ENCODE assay signal across 8 cellular contexts in the genomic region with DNA sequence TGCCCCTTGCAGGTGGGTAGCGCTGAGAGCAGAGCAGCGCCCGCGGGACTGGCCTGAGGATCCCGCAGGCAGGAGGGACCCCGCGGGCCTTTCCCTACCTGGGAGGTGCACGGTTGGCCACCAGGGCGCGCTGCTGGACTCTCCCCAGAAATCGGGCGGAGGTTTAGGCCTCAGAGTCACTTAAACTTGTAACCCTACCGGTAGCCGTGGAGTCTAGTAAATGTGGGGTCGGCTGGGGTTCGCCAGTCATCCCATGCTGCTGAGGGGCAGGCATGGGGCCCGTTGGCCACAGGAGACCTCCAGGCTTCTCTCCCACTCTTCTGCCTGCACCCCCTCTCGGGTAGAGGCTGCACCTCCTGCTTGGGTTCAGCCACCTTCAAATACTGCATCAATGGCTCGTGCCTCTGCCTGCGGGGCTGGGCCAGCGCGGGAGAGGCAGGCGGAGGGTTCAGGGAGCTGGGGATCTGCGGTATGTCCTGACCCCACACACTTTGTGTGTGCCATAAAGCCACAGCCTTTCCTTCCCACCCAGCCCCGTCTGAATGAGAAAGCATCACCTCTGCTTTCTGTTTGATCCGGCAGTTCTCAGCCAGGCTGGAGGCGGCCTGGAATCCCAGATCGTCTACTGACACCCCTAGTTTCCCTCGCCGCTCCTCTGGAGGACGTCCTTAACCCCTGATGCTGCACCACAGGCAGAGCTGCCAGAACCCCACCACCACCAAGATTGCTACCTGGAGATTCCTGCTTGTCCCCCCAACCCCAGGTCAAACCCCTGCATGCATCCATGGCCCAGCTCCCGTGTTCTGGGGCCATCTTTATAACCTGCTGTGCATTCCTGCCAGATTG. TPM values are rescaled to one million over a fixed set of nuclear protein-coding genes. Genes with fewer than 3 reads are reported as not detected.
DNase-seq lines count a peak whose midpoint lies in the region; ATAC-seq, FAIRE-seq and TF ChIP-seq lines count a peak whose summit lies in the region.

No MANE protein-coding gene starts in this region.

- H3K4me3 ChIP-seq in cardiac fibroblast (replicated peaks in 1 of 2; ENCODE audit: low read depth in 2 of 2, low read length in 2 of 2): no peak overlapping the region
- peak overlapping the region; percentile 34 to 67 (median 48) for H3K4me3 ChIP-seq in HepG2 (replicated peaks in 1 of 3; ENCODE audit: insufficient read depth in 1 of 3, low read depth in 2 of 3, low read length in 3 of 3)

- no peak for TF ChIP-seq POLR2A in HepG2 (IDR thresholded peaks at IDR 0.05; ENCODE audit: insufficient read depth in 1 of 2, low read depth in 2 of 2, low read length in 2 of 2)

- POLR2A ChIA-PET in activated B cell treated with CpG ODN at 0.5 μM for 24 hours (lab: Charles Lee) (interaction anchor here (0.7 to 0.8 kb wide), 3 partner anchors 11 to 129 kb away, joined by 3 read pairs; no protein-coding TSS in a partner anchor), HepG2 (lab: Yijun Ruan, JAX) (no interaction called here)

- ATAC-seq in HG02885 (IDR thresholded peaks at IDR 0.05; ENCODE audit: poor library complexity, unreplicated experiment) (peak; percentile 88), activated B cell treated with CpG ODN at 0.5 μM for 24 hours (ENCODE audit: low read depth) (peak; percentile 90), HepG2 (peak; percentile 92)

- H3K9me3 ChIP-seq in HepG2 (ENCODE audit: low read length): no peaks in the 10 kb centered on the region

- no peaks in the 10 kb centered on the region for H3K36me3 ChIP-seq in HepG2 (replicated peaks in 1 of 2; ENCODE audit: control insufficient read depth in 1 of 2, insufficient read depth in 2 of 2, low read length in 2 of 2)

- peaks cover 2% of the 10 kb centered on the region for H3K27me3 Mint-ChIP-seq in activated B cell treated with CpG ODN at 0.5 μM for 24 hours

- WGBS in HepG2 (ENCODE audit: low lambda C conversion rate): 19% methylated on average over 17 of the region's 32 CpGs

- in situ Hi-C loops in HepG2 (cut with HindIII; ENCODE audit: extremely low pct_ligation_motif_present, low pct_unique_long_range_greater_than_20kb): loop anchor here (5.0 to 10.0 kb wide), 3 partner anchors 64 to 341 kb away; partner anchors contain the start of gene AHCYL1

- peak overlapping the region; percentile 39 for H2AFZ ChIP-seq in HepG2 (ENCODE audit: low read length)

- H3K79me2 ChIP-seq in HepG2 (ENCODE audit: insufficient read depth, low read length): no peaks in the 10 kb centered on the region

- intact Hi-C loops in activated B cell treated with CpG ODN at 0.5 μM for 24 hours (cut with micrococcal nuclease) (loop anchor here (1.0 to 10.0 kb wide), 6 partner anchors 8 to 851 kb away; partner anchors contain the start of genes AHCYL1 and GSTM1), HepG2 (cut with micrococcal nuclease; ENCODE audit: unreplicated experiment) (loop anchor here (1.0 to 5.0 kb wide), 3 partner anchors 61 to 349 kb away; no protein-coding TSS in a partner anchor)

- no peak overlapping the region for H3K27ac ChIP-seq in HepG2 (ENCODE audit: extremely low read length, insufficient read depth, low read length)

- no peak overlapping the region for H3K27ac Mint-ChIP-seq in activated B cell treated with CpG ODN at 0.5 μM for 24 hours

- no peaks in the 10 kb centered on the region for H3K9me3 Mint-ChIP-seq in activated B cell treated with CpG ODN at 0.5 μM for 24 hours

- DNase-seq in NCI-H1436 (lab: John Stamatoyannopoulos, UW): peak; percentile 43
- DNase-seq in NCI-H1436 treated with DMSO at 0.1 percent for 48 hours (lab: John Stamatoyannopoulos, UW): no peak
- DNase-seq in NCI-H2107 treated with DMSO at 0.1 percent for 48 hours (lab: John Stamatoyannopoulos, UW; ENCODE audit: unreplicated experiment): peak; percentile 80
- DNase-seq in activated B cell treated with CpG ODN at 0.5 μM for 24 hours: peak; percentile 81
- DNase-seq in cardiac fibroblast (ENCODE audit: low read depth in 2 of 2): peak; percentile 79 to 82
- peak; percentile 67 for DNase-seq in HepG2 (ENCODE audit: low spot score)
- peak; percentile 72 to 86 (median 80) for DNase-seq in stimulated activated CD4-positive, alpha-beta T cell treated with anti-CD3 and anti-CD28 coated beads, TNF-alpha, amount 100 ng/mL, for 24 hours (ENCODE audit: low read depth in 3 of 3)

- TF ChIP-seq CTCF in activated B cell treated with CpG ODN at 0.5 μM for 24 hours (IDR thresholded peaks at IDR 0.05) (peak; percentile 95), cardiac fibroblast (IDR thresholded peaks at IDR 0.05; ENCODE audit: low read depth, low read length) (peak; percentile 94), HepG2 (CRISPR knock-in tag; IDR thresholded peaks at IDR 0.05) (peak; percentile 94)

- H3K4me1 ChIP-seq in HepG2 (ENCODE audit: insufficient read depth, low read length): peaks cover 23% of the 10 kb centered on the region

- no peaks in the 10 kb centered on the region for H3K36me3 Mint-ChIP-seq in activated B cell treated with CpG ODN at 0.5 μM for 24 hours (ENCODE audit: low read depth)

- CTCF ChIA-PET in activated B cell treated with CpG ODN at 0.5 μM for 24 hours (lab: Charles Lee) (interaction anchor here (0.6 to 3.6 kb wide), 9 partner anchors 9 to 341 kb away, joined by 3 to 14 read pairs (median 6); partner anchors contain the start of genes AHCYL1 and GSTM1), HepG2 (lab: Yijun Ruan, JAX; ENCODE audit: low intra/inter-chr PET ratio, low total read pairs) (interaction anchor here (1.2 to 2.6 kb wide), 5 partner anchors 60 to 132 kb away, joined by 3 to 26 read pairs (median 11); partner anchors contain the start of gene GNAI3)

- H3K4me1 Mint-ChIP-seq in activated B cell treated with CpG ODN at 0.5 μM for 24 hours: peaks cover 19% of the 10 kb centered on the region

- H3K9ac ChIP-seq in HepG2 (ENCODE audit: insufficient read depth, low read depth, low read length): peak overlapping the region; percentile 29

- 0 out of 5 replicates have a peak, but pooled peaks cover 0 to 3% of the 10 kb centered on the region in 2 experiments for H3K27me3 ChIP-seq in HepG2 (ENCODE audit: control insufficient read depth in 1 of 2, insufficient read depth in 2 of 2, low read length in 2 of 2)

- peak overlapping the region; percentile 24 for H3K4me3 Mint-ChIP-seq in activated B cell treated with CpG ODN at 0.5 μM for 24 hours

- no peaks in the 10 kb centered on the region for H4K20me1 ChIP-seq in HepG2 (ENCODE audit: insufficient read depth, low read length)

- FAIRE-seq in HepG2 (lab: Jason Lieb, UNC): peak; percentile 37

- no TSS peak for BruUV-seq in HepG2 (replicated peaks; lab: Mats Ljungman, UMichigan)

- TF ChIP-seq EP300 in HepG2 (IDR thresholded peaks at IDR 0.05; ENCODE audit: low read depth in 2 of 2, low read length in 2 of 2) (0 out of 4 replicates have a peak, but pooled peaks of 1 of the 2 experiments have one; percentile 5), HepG2 (CRISPR knock-in tag; IDR thresholded peaks at IDR 0.05; ENCODE audit: borderline replicate concordance) (no peak)

- TF ChIP-seq RAD21 in HepG2 (CRISPR knock-in tag; IDR thresholded peaks at IDR 0.05): peak; percentile 90

- H3K4me2 ChIP-seq in HepG2 (ENCODE audit: low read depth, low read length): peak overlapping the region; percentile 89

RNA-seq across cellular contexts. Expression of gene GSTM4, which starts 12.3 kb away (rescaled TPM):
- total RNA-seq in activated B cell treated with CpG ODN at 0.5 μM for 24 hours (13.1 and 13.7 TPM in 2 replicates), HepG2 (2016; rRNA removed; fragmentation: Illumina TruSeq; extraction: Trizol) (25.3 and 30.6 TPM in 2 replicates)
- total RNA-seq in HepG2 (2016; cell fraction: cytosol; rRNA removed; fragmentation: Illumina TruSeq; extraction: Trizol; ENCODE audit: low read depth): 5.6 and 6.1 TPM in 2 replicates
- total RNA-seq in HepG2 (2016; cell fraction: insoluble cytoplasmic fraction; rRNA removed; fragmentation: Illumina TruSeq; extraction: Trizol): 24.3 and 31.1 TPM in 2 replicates
- total RNA-seq in HepG2 (2016; cell fraction: membrane; rRNA removed; fragmentation: Illumina TruSeq; extraction: Trizol): 7.3 and 9.5 TPM in 2 replicates
- 21.1 and 23.4 TPM in 2 replicates for total RNA-seq in HepG2 (2016; cell fraction: nucleus; rRNA removed; fragmentation: Illumina TruSeq; extraction: Trizol)
- 36.7 and 40.8 TPM in 2 replicates for polyA plus RNA-seq in HepG2 (2011; rRNA removed)
- 29.0 and 30.5 TPM in 2 replicates for polyA plus RNA-seq in HepG2 (2011; cell fraction: cytosol; rRNA removed)
- polyA plus RNA-seq in HepG2 (2011; cell fraction: nucleus; rRNA removed): 60.6 and 65.2 TPM in 2 replicates
- polyA plus RNA-seq in HepG2 (2012): 22.1 and 35.2 TPM in 2 replicates
- polyA plus RNA-seq in HepG2 (2016; cell fraction: cytosol; fragmentation: Illumina TruSeq; extraction: Trizol; ENCODE audit: low read depth): 7.6 and 9.9 TPM in 2 replicates
- polyA plus RNA-seq in HepG2 (2016; cell fraction: insoluble cytoplasmic fraction; fragmentation: Illumina TruSeq; extraction: Trizol; ENCODE audit: low read depth): 56.0 and 57.9 TPM in 2 replicates
- 10.7 and 14.0 TPM in 2 replicates for polyA plus RNA-seq in HepG2 (2016; cell fraction: membrane; fragmentation: Illumina TruSeq; extraction: Trizol; ENCODE audit: low read depth)
- 45.9 and 50.6 TPM in 2 replicates for polyA plus RNA-seq in HepG2 (2016; cell fraction: nucleus; fragmentation: Illumina TruSeq; extraction: Trizol; ENCODE audit: insufficient read depth, low read depth)
- 10.0 and 40.8 TPM in 2 replicates for polyA minus RNA-seq in HepG2 (2011; rRNA and poly(A)+ RNA removed; ENCODE audit: low replicate concordance)
- 14.8 and 15.5 TPM in 2 replicates for polyA minus RNA-seq in HepG2 (2011; cell fraction: cytosol; rRNA and poly(A)+ RNA removed)
- 23.6 and 26.2 TPM in 2 replicates for polyA minus RNA-seq in HepG2 (2011; cell fraction: nucleus; rRNA and poly(A)+ RNA removed)

RNA-seq across cellular contexts. Expression of gene AMPD2, which starts 24.0 kb away (rescaled TPM):
- total RNA-seq in activated B cell treated with CpG ODN at 0.5 μM for 24 hours (56.8 and 64.9 TPM in 2 replicates), HepG2 (2016; rRNA removed; fragmentation: Illumina TruSeq; extraction: Trizol) (35.4 and 62.3 TPM in 2 replicates)
- 20.0 and 20.2 TPM in 2 replicates for total RNA-seq in HepG2 (2016; cell fraction: cytosol; rRNA removed; fragmentation: Illumina TruSeq; extraction: Trizol; ENCODE audit: low read depth)
- 32.6 and 64.7 TPM in 2 replicates for total RNA-seq in HepG2 (2016; cell fraction: insoluble cytoplasmic fraction; rRNA removed; fragmentation: Illumina TruSeq; extraction: Trizol)
- total RNA-seq in HepG2 (2016; cell fraction: membrane; rRNA removed; fragmentation: Illumina TruSeq; extraction: Trizol): 19.8 and 21.1 TPM in 2 replicates
- 80.0 and 95.3 TPM in 2 replicates for total RNA-seq in HepG2 (2016; cell fraction: nucleus; rRNA removed; fragmentation: Illumina TruSeq; extraction: Trizol)
- 82.0 and 101 TPM in 2 replicates for polyA plus RNA-seq in HepG2 (2011; rRNA removed)
- polyA plus RNA-seq in HepG2 (2011; cell fraction: cytosol; rRNA removed): 18.3 and 29.8 TPM in 2 replicates
- polyA plus RNA-seq in HepG2 (2011; cell fraction: nucleus; rRNA removed): 742 and 904 TPM in 2 replicates
- polyA plus RNA-seq in HepG2 (2012): 61.2 and 88.0 TPM in 2 replicates
- 4.4 and 5.7 TPM in 2 replicates for polyA plus RNA-seq in HepG2 (2016; cell fraction: cytosol; fragmentation: Illumina TruSeq; extraction: Trizol; ENCODE audit: low read depth)
- polyA plus RNA-seq in HepG2 (2016; cell fraction: insoluble cytoplasmic fraction; fragmentation: Illumina TruSeq; extraction: Trizol; ENCODE audit: low read depth): 30.8 and 40.4 TPM in 2 replicates
- polyA plus RNA-seq in HepG2 (2016; cell fraction: membrane; fragmentation: Illumina TruSeq; extraction: Trizol; ENCODE audit: low read depth): 9.8 and 10.4 TPM in 2 replicates
- 212 and 215 TPM in 2 replicates for polyA plus RNA-seq in HepG2 (2016; cell fraction: nucleus; fragmentation: Illumina TruSeq; extraction: Trizol; ENCODE audit: insufficient read depth, low read depth)
- polyA minus RNA-seq in HepG2 (2011; rRNA and poly(A)+ RNA removed; ENCODE audit: low replicate concordance): 85.1 and 107 TPM in 2 replicates
- 18.3 and 23.2 TPM in 2 replicates for polyA minus RNA-seq in HepG2 (2011; cell fraction: cytosol; rRNA and poly(A)+ RNA removed)
- 112 and 125 TPM in 2 replicates for polyA minus RNA-seq in HepG2 (2011; cell fraction: nucleus; rRNA and poly(A)+ RNA removed)

RNA-seq across cellular contexts. Expression of gene GNAT2, which starts 24.2 kb away (rescaled TPM):
- total RNA-seq in activated B cell treated with CpG ODN at 0.5 μM for 24 hours (0.71 TPM in 1 of 2 replicates, not detected in the other), HepG2 (2016; rRNA removed; fragmentation: Illumina TruSeq; extraction: Trizol) (0.20 and 0.24 TPM in 2 replicates)
- total RNA-seq in HepG2 (2016; cell fraction: cytosol; rRNA removed; fragmentation: Illumina TruSeq; extraction: Trizol; ENCODE audit: low read depth): not detected in 2 replicates
- total RNA-seq in HepG2 (2016; cell fraction: insoluble cytoplasmic fraction; rRNA removed; fragmentation: Illumina TruSeq; extraction: Trizol): 0.49 and 0.61 TPM in 2 replicates
- total RNA-seq in HepG2 (2016; cell fraction: membrane; rRNA removed; fragmentation: Illumina TruSeq; extraction: Trizol): 0.21 TPM in 1 of 2 replicates, not detected in the other
- total RNA-seq in HepG2 (2016; cell fraction: nucleus; rRNA removed; fragmentation: Illumina TruSeq; extraction: Trizol): not detected in 2 replicates
- polyA plus RNA-seq in HepG2 (2011; rRNA removed): 0.08 TPM in 1 of 2 replicates, not detected in the other
- polyA plus RNA-seq in HepG2 (2011; cell fraction: cytosol; rRNA removed): 0.04 and 0.05 TPM in 2 replicates
- not detected in 2 replicates for polyA plus RNA-seq in HepG2 (2011; cell fraction: nucleus; rRNA removed)
- polyA plus RNA-seq in HepG2 (2012): not detected in 2 replicates
- 0.18 TPM in 1 of 2 replicates, not detected in the other for polyA plus RNA-seq in HepG2 (2016; cell fraction: cytosol; fragmentation: Illumina TruSeq; extraction: Trizol; ENCODE audit: low read depth)
- not detected in 2 replicates for polyA plus RNA-seq in HepG2 (2016; cell fraction: insoluble cytoplasmic fraction; fragmentation: Illumina TruSeq; extraction: Trizol; ENCODE audit: low read depth)
- 0.17 and 0.52 TPM in 2 replicates for polyA plus RNA-seq in HepG2 (2016; cell fraction: membrane; fragmentation: Illumina TruSeq; extraction: Trizol; ENCODE audit: low read depth)
- not detected in 2 replicates for polyA plus RNA-seq in HepG2 (2016; cell fraction: nucleus; fragmentation: Illumina TruSeq; extraction: Trizol; ENCODE audit: insufficient read depth, low read depth)
- polyA minus RNA-seq in HepG2 (2011; rRNA and poly(A)+ RNA removed; ENCODE audit: low replicate concordance): not detected in 2 replicates
- polyA minus RNA-seq in HepG2 (2011; cell fraction: cytosol; rRNA and poly(A)+ RNA removed): not detected in 2 replicates
- polyA minus RNA-seq in HepG2 (2011; cell fraction: nucleus; rRNA and poly(A)+ RNA removed): not detected in 2 replicates

RNA-seq across cellular contexts. Expression of gene GSTM2, which starts 24.2 kb away (rescaled TPM):
- total RNA-seq in activated B cell treated with CpG ODN at 0.5 μM for 24 hours (9.2 and 11.0 TPM in 2 replicates), HepG2 (2016; rRNA removed; fragmentation: Illumina TruSeq; extraction: Trizol) (6.5 and 7.0 TPM in 2 replicates)
- total RNA-seq in HepG2 (2016; cell fraction: cytosol; rRNA removed; fragmentation: Illumina TruSeq; extraction: Trizol; ENCODE audit: low read depth): 1.9 and 2.5 TPM in 2 replicates
- total RNA-seq in HepG2 (2016; cell fraction: insoluble cytoplasmic fraction; rRNA removed; fragmentation: Illumina TruSeq; extraction: Trizol): 8.1 and 8.3 TPM in 2 replicates
- total RNA-seq in HepG2 (2016; cell fraction: membrane; rRNA removed; fragmentation: Illumina TruSeq; extraction: Trizol): 2.0 and 2.7 TPM in 2 replicates
- total RNA-seq in HepG2 (2016; cell fraction: nucleus; rRNA removed; fragmentation: Illumina TruSeq; extraction: Trizol): 8.1 and 8.5 TPM in 2 replicates
- 15.0 and 17.0 TPM in 2 replicates for polyA plus RNA-seq in HepG2 (2011; rRNA removed)
- polyA plus RNA-seq in HepG2 (2011; cell fraction: cytosol; rRNA removed): 5.9 and 7.2 TPM in 2 replicates
- polyA plus RNA-seq in HepG2 (2011; cell fraction: nucleus; rRNA removed): 102 and 131 TPM in 2 replicates
- 19.7 and 21.3 TPM in 2 replicates for polyA plus RNA-seq in HepG2 (2012)
- 4.7 and 5.2 TPM in 2 replicates for polyA plus RNA-seq in HepG2 (2016; cell fraction: cytosol; fragmentation: Illumina TruSeq; extraction: Trizol; ENCODE audit: low read depth)
- polyA plus RNA-seq in HepG2 (2016; cell fraction: insoluble cytoplasmic fraction; fragmentation: Illumina TruSeq; extraction: Trizol; ENCODE audit: low read depth): 15.3 and 17.0 TPM in 2 replicates
- polyA plus RNA-seq in HepG2 (2016; cell fraction: membrane; fragmentation: Illumina TruSeq; extraction: Trizol; ENCODE audit: low read depth): 3.5 and 4.5 TPM in 2 replicates
- 30.8 and 32.2 TPM in 2 replicates for polyA plus RNA-seq in HepG2 (2016; cell fraction: nucleus; fragmentation: Illumina TruSeq; extraction: Trizol; ENCODE audit: insufficient read depth, low read depth)
- 0.26 and 6.7 TPM in 2 replicates for polyA minus RNA-seq in HepG2 (2011; rRNA and poly(A)+ RNA removed; ENCODE audit: low replicate concordance)
- 1.7 and 2.7 TPM in 2 replicates for polyA minus RNA-seq in HepG2 (2011; cell fraction: cytosol; rRNA and poly(A)+ RNA removed)
- polyA minus RNA-seq in HepG2 (2011; cell fraction: nucleus; rRNA and poly(A)+ RNA removed): 12.9 TPM in 2 replicates

RNA-seq across cellular contexts. Expression of gene GSTM1, which starts 44.0 kb away (rescaled TPM):
- total RNA-seq in activated B cell treated with CpG ODN at 0.5 μM for 24 hours (22.2 and 22.4 TPM in 2 replicates), HepG2 (2016; rRNA removed; fragmentation: Illumina TruSeq; extraction: Trizol) (not detected in 2 replicates)
- not detected in 2 replicates for total RNA-seq in HepG2 (2016; cell fraction: cytosol; rRNA removed; fragmentation: Illumina TruSeq; extraction: Trizol; ENCODE audit: low read depth)
- 0.15 TPM in 1 of 2 replicates, not detected in the other for total RNA-seq in HepG2 (2016; cell fraction: insoluble cytoplasmic fraction; rRNA removed; fragmentation: Illumina TruSeq; extraction: Trizol)
- total RNA-seq in HepG2 (2016; cell fraction: membrane; rRNA removed; fragmentation: Illumina TruSeq; extraction: Trizol): not detected in 2 replicates
- total RNA-seq in HepG2 (2016; cell fraction: nucleus; rRNA removed; fragmentation: Illumina TruSeq; extraction: Trizol): not detected in 2 replicates
- 0.42 and 0.55 TPM in 2 replicates for polyA plus RNA-seq in HepG2 (2011; rRNA removed)
- polyA plus RNA-seq in HepG2 (2011; cell fraction: cytosol; rRNA removed): 0.22 and 0.66 TPM in 2 replicates
- 0.57 and 0.76 TPM in 2 replicates for polyA plus RNA-seq in HepG2 (2011; cell fraction: nucleus; rRNA removed)
- 0.27 TPM in 1 of 2 replicates, not detected in the other for polyA plus RNA-seq in HepG2 (2012)
- polyA plus RNA-seq in HepG2 (2016; cell fraction: cytosol; fragmentation: Illumina TruSeq; extraction: Trizol; ENCODE audit: low read depth): not detected in 2 replicates
- polyA plus RNA-seq in HepG2 (2016; cell fraction: insoluble cytoplasmic fraction; fragmentation: Illumina TruSeq; extraction: Trizol; ENCODE audit: low read depth): 0.21 and 0.40 TPM in 2 replicates
- not detected in 2 replicates for polyA plus RNA-seq in HepG2 (2016; cell fraction: membrane; fragmentation: Illumina TruSeq; extraction: Trizol; ENCODE audit: low read depth)
- not detected in 2 replicates for polyA plus RNA-seq in HepG2 (2016; cell fraction: nucleus; fragmentation: Illumina TruSeq; extraction: Trizol; ENCODE audit: insufficient read depth, low read depth)
- polyA minus RNA-seq in HepG2 (2011; rRNA and poly(A)+ RNA removed; ENCODE audit: low replicate concordance): 1.6 TPM in 1 of 2 replicates, not detected in the other
- polyA minus RNA-seq in HepG2 (2011; cell fraction: cytosol; rRNA and poly(A)+ RNA removed): not detected in 2 replicates
- polyA minus RNA-seq in HepG2 (2011; cell fraction: nucleus; rRNA and poly(A)+ RNA removed): not detected in 2 replicates

Comparison
In these comparisons a context has a peak if more than half of its experiments do, and no peak if none do; other contexts are left out.
1. H3K4me3 ChIP-seq: peak in HepG2 (3 of 3); none in cardiac fibroblast (0 of 2).
2. Peak in every context shown above with its lines, with median percentiles within 50 percentile points of each other: ATAC-seq and CTCF ChIP-seq.